Comparison of ENCODE assay signal across 15 cellular contexts in the genomic region with DNA sequence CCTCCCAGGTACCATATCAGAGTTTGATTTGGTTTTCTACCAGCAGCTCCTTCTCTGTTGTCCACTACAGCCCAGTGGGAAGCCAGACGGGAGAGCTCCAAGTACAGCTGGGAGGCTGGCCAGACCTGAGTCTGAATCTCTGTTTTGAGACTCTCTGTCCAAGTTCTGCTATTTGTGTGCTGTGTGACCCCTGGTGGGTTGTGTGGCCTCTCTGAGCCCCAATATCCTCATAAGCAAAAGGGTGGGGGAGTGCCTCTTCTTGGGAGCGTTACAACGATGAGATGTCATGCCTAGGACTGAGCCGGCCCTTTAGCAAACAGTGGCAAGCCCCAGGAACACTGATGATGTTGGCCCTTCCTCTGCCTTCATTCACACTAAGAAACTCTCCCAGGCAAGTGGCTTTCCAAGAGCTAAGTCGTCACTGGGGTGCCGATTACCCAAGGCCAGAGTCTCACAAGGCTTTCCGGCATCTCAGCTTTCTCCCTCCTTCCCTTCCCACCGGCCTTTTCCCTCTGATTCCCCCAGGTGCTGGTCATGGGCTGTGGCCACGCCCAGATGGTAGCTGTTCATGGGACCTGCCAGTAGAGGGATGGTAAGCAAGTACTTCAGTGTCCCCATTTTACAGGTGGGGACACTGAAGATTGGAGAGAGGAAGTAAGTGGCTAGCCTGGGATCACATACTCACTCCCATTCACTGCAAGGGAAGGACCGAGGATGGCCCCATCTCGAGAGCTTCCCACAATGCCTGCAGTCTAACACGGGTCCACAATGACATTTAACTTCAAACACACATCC. TPM values are rescaled to one million over a fixed set of nuclear protein-coding genes. Genes with fewer than 3 reads are reported as not detected.
DNase-seq lines count a peak whose midpoint lies in the region; ATAC-seq and TF ChIP-seq lines count a peak whose summit lies in the region.
"Had no signal": no experiment of that assay in that cellular context is flagged by ENCODE, and none has a peak within 500 bp of the region (broad histone marks: within the 10 kb centered on the region; RNA-seq: fewer than 3 reads in every experiment).

No MANE protein-coding gene starts in this region.

- H2BK5ac ChIP-seq in H9 (ENCODE audit: insufficient read length, low read length), result no peak overlapping the region

- H2BK20ac ChIP-seq in H9 (ENCODE audit: low read depth, low read length, poor library complexity, severe bottlenecking), result no peak overlapping the region

- no peak overlapping the region for H2AFZ ChIP-seq in H9 (ENCODE audit: low read length)

- no peak overlapping the region for H3K27ac ChIP-seq in CD8-positive, alpha-beta memory T cell (ENCODE audit: low read depth, low read length)
- no peak overlapping the region for H3K27ac ChIP-seq in H9 (ENCODE audit: insufficient read length, low read depth, low read length)
- H3K27ac ChIP-seq in naive thymus-derived CD4-positive, alpha-beta T cell (ENCODE audit: low read depth, low read length), result peak overlapping the region; percentile 98
- H3K27ac ChIP-seq: BLaER1 treated with 17β-estradiol and CSF1 and Interleukin-3, amounts not matched to agents 10 nM and 100 nM; SJCRH30 had no signal

- POLR2A ChIA-PET in CD8-positive, alpha-beta memory T cell (lab: Charles Lee), result interaction anchor here (0.7 to 2.0 kb wide), 6 partner anchors 9 to 18 kb away, joined by 3 to 6 read pairs (median 4); no protein-coding TSS in a partner anchor
- POLR2A ChIA-PET in naive thymus-derived CD4-positive, alpha-beta T cell (lab: Charles Lee), result interaction anchor here (0.6 to 69.0 kb wide), 4 partner anchors 8 to 729 kb away, joined by 3 to 2458 read pairs (median 1916); a partner anchor contains a TSS

- TF ChIP-seq CTCF in H9 (conservative IDR thresholded peaks at IDR 0.05), result peak; percentile 65

- intact Hi-C loops in naive thymus-derived CD4-positive, alpha-beta T cell (cut with micrococcal nuclease), result loop anchor here in 1 of 2 donors (1.0 kb wide), 1 partner anchor 8 kb away; no protein-coding TSS in a partner anchor

- H3K79me2 ChIP-seq in H9 (ENCODE audit: insufficient read depth, low read length), result no peaks in the 10 kb centered on the region; the same call in 1 of the 2 replicates

- H3K4me2 ChIP-seq in H9 (ENCODE audit: insufficient read depth, insufficient read length, low read length), result no peak overlapping the region
- H3K4me2 ChIP-seq: BLaER1 treated with 17β-estradiol and CSF1 and Interleukin-3, amounts not matched to agents 10 nM and 100 nM had no signal

- H3K56ac ChIP-seq in H9 (ENCODE audit: insufficient read length, low read depth, low read length), result no peak overlapping the region

- peaks cover 5 to 92% (median 30%) of the 10 kb centered on the region in 3 donors for H3K36me3 Mint-ChIP-seq in CD8-positive, alpha-beta memory T cell
- H3K36me3 Mint-ChIP-seq in H9 (ENCODE audit: insufficient read depth in 1 of 3, low read depth in 3 of 3), result peaks cover 4 to 8% (median 5%) of the 10 kb centered on the region in 3 experiments; a peak in 5 of 7 replicates
- peaks cover 26 to 81% of the 10 kb centered on the region in 2 donors for H3K36me3 Mint-ChIP-seq in activated naive CD4-positive, alpha-beta T cell treated with anti-CD3 and anti-CD28 coated beads, Interleukin-2, amount 50 U/mL, for 72 hours
- peaks cover 14 to 70% (median 50%) of the 10 kb centered on the region in 5 donors for H3K36me3 Mint-ChIP-seq in naive thymus-derived CD4-positive, alpha-beta T cell

- H2BK120ac ChIP-seq in H9 (ENCODE audit: low read depth, low read length, poor library complexity, severe bottlenecking), result no peak overlapping the region

- no peak overlapping the region for H3K23ac ChIP-seq in H9 (ENCODE audit: insufficient read length, low read depth, low read length)

- H3K36me3 ChIP-seq in CD8-positive, alpha-beta memory T cell (ENCODE audit: insufficient read depth, low read length), result peaks cover 47% of the 10 kb centered on the region
- H3K36me3 ChIP-seq in naive thymus-derived CD4-positive, alpha-beta T cell (ENCODE audit: control insufficient read depth in 2 of 3, insufficient read depth in 3 of 3, low read length in 3 of 3), result peaks cover 24 to 71% (median 30%) of the 10 kb centered on the region in 3 experiments
- H3K36me3 ChIP-seq: SJCRH30 had no signal

- no peaks in the 10 kb centered on the region for H4K20me1 ChIP-seq in H9 (ENCODE audit: control insufficient read depth, insufficient read depth, insufficient read length)

- no peak overlapping the region for H4K5ac ChIP-seq in H9 (ENCODE audit: insufficient read length, low read depth, low read length)

- no peak overlapping the region for H3K4ac ChIP-seq in H9 (ENCODE audit: low read depth, low read length)

- H3K4me3 ChIP-seq in CD8-positive, alpha-beta memory T cell (ENCODE audit: low read length), result peak overlapping the region; percentile 14
- H3K4me3 ChIP-seq in naive thymus-derived CD4-positive, alpha-beta T cell (ENCODE audit: low read length), result peak overlapping the region; percentile 34
- H3K4me3 ChIP-seq: BLaER1 treated with 17β-estradiol and CSF1 and Interleukin-3, amounts not matched to agents 10 nM and 100 nM; SJCRH30; skin epidermis had no signal

- H3K23me2 ChIP-seq in H9 (ENCODE audit: insufficient read length, low read depth, low read length, poor library complexity, severe bottlenecking), result no peaks in the 10 kb centered on the region

- peaks cover 93 to 97% (median 97%) of the 10 kb centered on the region in 3 donors for H3K4me1 Mint-ChIP-seq in CD8-positive, alpha-beta memory T cell
- H3K4me1 Mint-ChIP-seq in H9, result peaks cover 7 to 13% of the 10 kb centered on the region in 2 experiments
- H3K4me1 Mint-ChIP-seq in naive thymus-derived CD4-positive, alpha-beta T cell, result peaks cover 74 to 99% (median 96%) of the 10 kb centered on the region in 7 donors

- peaks cover 4% of the 10 kb centered on the region for H3K79me1 ChIP-seq in H9 (ENCODE audit: insufficient read depth, low read depth, low read length, poor library complexity, severe bottlenecking)

- no peaks in the 10 kb centered on the region for H3K9me3 Mint-ChIP-seq in CD8-positive, alpha-beta memory T cell
- H3K9me3 Mint-ChIP-seq in H9, result no peaks in the 10 kb centered on the region
- H3K9me3 Mint-ChIP-seq in activated naive CD4-positive, alpha-beta T cell treated with anti-CD3 and anti-CD28 coated beads, Interleukin-2, amount 50 U/mL, for 72 hours, result no peaks in the 10 kb centered on the region
- peaks cover 0 to 17% (median 0%) of the 10 kb centered on the region in 11 donors for H3K9me3 Mint-ChIP-seq in naive thymus-derived CD4-positive, alpha-beta T cell

- H3K27me3 Mint-ChIP-seq in CD8-positive, alpha-beta memory T cell, result peaks cover 0 to 4% of the 10 kb centered on the region in 2 donors
- no peaks in the 10 kb centered on the region for H3K27me3 Mint-ChIP-seq in H9 (ENCODE audit: low read depth)
- no peaks in the 10 kb centered on the region for H3K27me3 Mint-ChIP-seq in naive thymus-derived CD4-positive, alpha-beta T cell

- no peak overlapping the region for H4K8ac ChIP-seq in H9 (replicated peaks; ENCODE audit: insufficient read length, low read depth, low read length)

- no peak overlapping the region for H2BK12ac ChIP-seq in H9 (ENCODE audit: insufficient read length, low read depth, low read length)

- H3K27me3 ChIP-seq in CD8-positive, alpha-beta memory T cell (ENCODE audit: insufficient read depth, low read length, poor library complexity, severe bottlenecking), result no peaks in the 10 kb centered on the region
- no peaks in the 10 kb centered on the region for H3K27me3 ChIP-seq in H9 (ENCODE audit: insufficient read depth, low read length)
- no peaks in the 10 kb centered on the region for H3K27me3 ChIP-seq in naive thymus-derived CD4-positive, alpha-beta T cell (ENCODE audit: control insufficient read depth in 2 of 2, insufficient read depth in 2 of 2, low read length in 2 of 2)
- H3K27me3 ChIP-seq: BLaER1 treated with 17β-estradiol and CSF1 and Interleukin-3, amounts not matched to agents 10 nM and 100 nM; SJCRH30 had no signal

- H2AK5ac ChIP-seq in H9 (ENCODE audit: insufficient read length, low read length), result no peak overlapping the region

- peak overlapping the region in 6 of 7 donors; percentile 43 to 82 (median 68) for H3K4me3 Mint-ChIP-seq in CD8-positive, alpha-beta memory T cell
- no peak overlapping the region for H3K4me3 Mint-ChIP-seq in H9
- H3K4me3 Mint-ChIP-seq in naive thymus-derived CD4-positive, alpha-beta T cell, result peak overlapping the region; percentile 39 to 94 (median 78)

- peak overlapping the region; percentile 92 to 100 (median 99) for H3K27ac Mint-ChIP-seq in CD8-positive, alpha-beta memory T cell
- peak overlapping the region; percentile 70 to 87 (median 75); a peak in 2 of 7 replicates for H3K27ac Mint-ChIP-seq in H9
- H3K27ac Mint-ChIP-seq in activated naive CD4-positive, alpha-beta T cell treated with anti-CD3 and anti-CD28 coated beads, Interleukin-2, amount 50 U/mL, for 72 hours, result peak overlapping the region; percentile 91 to 94
- peak overlapping the region; percentile 88 to 100 (median 99) for H3K27ac Mint-ChIP-seq in naive thymus-derived CD4-positive, alpha-beta T cell

- H3K9me3 ChIP-seq in CD8-positive, alpha-beta memory T cell (ENCODE audit: low read length), result no peaks in the 10 kb centered on the region
- H3K9me3 ChIP-seq in H9 (ENCODE audit: control insufficient read depth, low read depth, low read length), result no peaks in the 10 kb centered on the region
- no peaks in the 10 kb centered on the region for H3K9me3 ChIP-seq in naive thymus-derived CD4-positive, alpha-beta T cell (ENCODE audit: control insufficient read depth in 2 of 3, low read length in 3 of 3)
- H3K9me3 ChIP-seq: BLaER1 treated with 17β-estradiol and CSF1 and Interleukin-3, amounts not matched to agents 10 nM and 100 nM; SJCRH30 had no signal

- no peak for DNase-seq in CD8-positive, alpha-beta memory T cell
- DNase-seq in H9, result peak; percentile 85
- DNase-seq in activated naive CD4-positive, alpha-beta T cell treated with anti-CD3 and anti-CD28 coated beads, Interleukin-2, amount 50 U/mL, for 72 hours (ENCODE audit: low spot score in 2 of 2), result peak in 1 of 2 donors; percentile 51
- peak in 1 of 9 donors; percentile 17 for DNase-seq in naive thymus-derived CD4-positive, alpha-beta T cell
- no peak for DNase-seq in OCI-M1 (lab: John Stamatoyannopoulos, UW)
- DNase-seq: DMS79 treated with DMSO at 0.1 percent for 48 hours; kidney; midbrain; NCI-H1105; SJCRH30; stimulated activated naive CD4-positive, alpha-beta T cell treated with Interleukin-2 at 50 U/mL for 16 hours had no signal

- CTCF ChIA-PET in CD8-positive, alpha-beta memory T cell (lab: Charles Lee), result interaction anchor here (0.7 to 4.9 kb wide), 8 partner anchors 8 to 1246 kb away, joined by 3 to 38 read pairs (median 3); no protein-coding TSS in a partner anchor
- CTCF ChIA-PET in naive thymus-derived CD4-positive, alpha-beta T cell (lab: Charles Lee), result interaction anchor here (0.9 to 3.2 kb wide), 5 partner anchors 10 to 17 kb away, joined by 3 to 13 read pairs (median 4); no protein-coding TSS in a partner anchor

- peak; percentile 5 to 6 for ATAC-seq in activated naive CD4-positive, alpha-beta T cell treated with anti-CD3 and anti-CD28 coated beads, Interleukin-2, amount 50 U/mL, for 72 hours
- ATAC-seq in naive thymus-derived CD4-positive, alpha-beta T cell, result no peak
- ATAC-seq in GM18867 (IDR thresholded peaks at IDR 0.05; ENCODE audit: unreplicated experiment) (no peak), HG03460 (IDR thresholded peaks at IDR 0.05; ENCODE audit: unreplicated experiment) (no peak)

- no peak overlapping the region for H3K18ac ChIP-seq in H9 (ENCODE audit: insufficient read length, low read depth, low read length)

- WGBS in H9 (ENCODE audit: extremely low coverage, insufficient read length, low lambda C conversion rate), result no CpG with 5 or more reads among the region's 12 CpGs

- H3T11ph ChIP-seq in H9 (ENCODE audit: low read length), result no peak overlapping the region

- H3K14ac ChIP-seq in H9 (ENCODE audit: insufficient read depth, low read length), result no peak overlapping the region

- peaks cover 96% of the 10 kb centered on the region for H3K4me1 ChIP-seq in CD8-positive, alpha-beta memory T cell (ENCODE audit: insufficient read depth, low read length)
- H3K4me1 ChIP-seq in H9 (ENCODE audit: insufficient read depth, low read length), result no peaks in the 10 kb centered on the region
- H3K4me1 ChIP-seq in naive thymus-derived CD4-positive, alpha-beta T cell (ENCODE audit: control insufficient read depth in 2 of 2, insufficient read depth in 2 of 2, low read length in 2 of 2), result peaks cover 86 to 97% of the 10 kb centered on the region in 2 donors
- H3K4me1 ChIP-seq: SJCRH30 had no signal

- no peak overlapping the region for H4K91ac ChIP-seq in H9 (ENCODE audit: insufficient read length, low read depth, low read length)

- no peak overlapping the region for H3K9ac ChIP-seq in H9 (ENCODE audit: extremely low read depth, insufficient read length, low read length)
- H3K9ac ChIP-seq: BLaER1 treated with 17β-estradiol and CSF1 and Interleukin-3, amounts not matched to agents 10 nM and 100 nM had no signal

- H2BK15ac ChIP-seq in H9 (ENCODE audit: low read depth, low read length), result no peak overlapping the region

RNA-seq across cellular contexts. Expression of a gene that starts 47.7 kb away (rescaled TPM):
- 10 to 100 TPM; 42.0 to 42.5 TPM for total RNA-seq in CD8-positive, alpha-beta memory T cell
- 9.7 TPM for polyA plus RNA-seq in CD8-positive, alpha-beta memory T cell
- 4.9 and 5.1 TPM in 2 replicates for total RNA-seq in H9 (2021)
- total RNA-seq in activated naive CD4-positive, alpha-beta T cell treated with anti-CD3 and anti-CD28 coated beads, Interleukin-2, amount 50 U/mL, for 72 hours, result 10 to 100 TPM; 57.8 to 65.7 TPM
- total RNA-seq in naive thymus-derived CD4-positive, alpha-beta T cell, result 100 to 1,000 TPM in 4 of 5 experiments, 10 to 100 TPM in 1; 96.3 to 269 (median 223) TPM
- 10 to 100 TPM; 10.9 to 11.6 TPM for polyA plus RNA-seq in naive thymus-derived CD4-positive, alpha-beta T cell

Comparison
In these comparisons a context has a peak if more than half of its experiments do, and no peak if none do; other contexts are left out.
1. H3K4me3 Mint-ChIP-seq: peak in CD8-positive, alpha-beta memory T cell (6 of 7) and naive thymus-derived CD4-positive, alpha-beta T cell (10 of 10); none in H9 (0 of 2).
2. ATAC-seq: peak in activated naive CD4-positive, alpha-beta T cell treated with anti-CD3 and anti-CD28 coated beads, Interleukin-2, amount 50 U/mL, for 72 hours (2 of 2); none in naive thymus-derived CD4-positive, alpha-beta T cell (single experiment), GM18867 (single experiment) and HG03460 (single experiment).
3. Peak in every context shown above with its lines, with median percentiles within 50 percentile points of each other: H3K27ac Mint-ChIP-seq.